Comparison of ENCODE assay signal across 1 cellular context in genomic region chr7:3549598-3549997, GRCh38.
TF ChIP-seq lines count a peak whose summit lies in the region.

No MANE protein-coding gene starts in this region.

TF ChIP-seq in GM23338, 12 proteins besides CTCF, POLR2A, EP300 and RAD21 (continued from another document):
- no peak for TF ChIP-seq REST (IDR thresholded peaks at IDR 0.05; ENCODE audit: unreplicated experiment)
- no peak for TF ChIP-seq JUNB (IDR thresholded peaks at IDR 0.05; ENCODE audit: unreplicated experiment)
- no peak for TF ChIP-seq STAT1 (IDR thresholded peaks at IDR 0.05; ENCODE audit: unreplicated experiment)
- no peak for TF ChIP-seq POLR2AphosphoS5 (IDR thresholded peaks at IDR 0.05; ENCODE audit: low read depth)
- TF ChIP-seq EZH2 (IDR thresholded peaks at IDR 0.05; ENCODE audit: low read depth, unreplicated experiment): no peak
- TF ChIP-seq ZNF331 (CRISPR knock-in tag; IDR thresholded peaks at IDR 0.05; ENCODE audit: low read depth): no peak
- no peak for TF ChIP-seq ZNF462 (CRISPR knock-in tag; IDR thresholded peaks at IDR 0.05)
- TF ChIP-seq ETS1 (IDR thresholded peaks at IDR 0.05): no peak
- no peak for TF ChIP-seq EZH2phosphoT487 (IDR thresholded peaks at IDR 0.05; ENCODE audit: unreplicated experiment)
